Comparison of ENCODE assay signal across 14 cellular contexts in the genomic region with DNA sequence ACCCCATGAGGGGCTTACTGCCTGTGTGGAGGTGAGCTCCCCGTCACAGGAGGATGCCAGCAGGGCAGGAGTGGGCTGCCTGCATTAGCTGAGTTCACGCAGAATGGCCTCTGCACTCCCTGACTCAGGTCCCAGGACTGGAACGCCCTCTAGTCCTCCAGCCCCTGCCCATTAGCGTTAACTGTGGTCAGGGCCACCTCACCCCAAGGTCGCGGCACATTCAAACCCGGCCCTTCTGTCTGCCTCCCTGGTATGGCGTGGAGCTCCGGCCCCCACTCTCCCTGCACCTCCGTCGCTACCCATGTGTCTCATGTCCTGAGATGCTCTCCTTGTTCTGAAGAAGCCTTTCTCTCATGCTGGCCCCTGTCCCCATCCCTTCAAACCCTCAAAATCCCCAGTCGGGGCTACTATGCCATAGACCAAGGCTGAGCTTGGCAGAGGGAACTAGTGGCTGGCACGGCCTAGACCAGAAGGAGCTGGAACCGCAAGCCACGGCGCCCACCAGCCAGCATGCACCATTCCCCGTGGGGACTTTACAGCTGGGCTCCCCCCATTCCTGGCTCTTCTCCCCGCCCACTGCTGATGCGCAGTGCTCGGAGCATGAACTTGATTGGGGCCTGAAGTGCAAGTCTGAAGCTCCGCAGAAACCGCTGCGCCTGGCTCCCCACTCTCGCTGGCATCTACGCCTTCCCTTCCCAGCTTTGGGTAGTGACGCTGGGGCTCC.
"Had no signal": no experiment of that assay in that cellular context is flagged by ENCODE, and none has a peak within 500 bp of the region (broad histone marks: within the 10 kb centered on the region; RNA-seq: fewer than 3 reads in every experiment).

No MANE protein-coding gene starts in this region.

- H3K9me3 Mint-ChIP-seq: activated naive CD4-positive, alpha-beta T cell treated with anti-CD3 and anti-CD28 coated beads for 36 hours; dendritic cell treated with granulocyte-macrophage colony-stimulating factor and Interleukin-4, amounts not matched to agents 40 ng/mL and 50 ng/mL, for 4 days; endodermal cell; natural killer cell had no signal

- DNase-seq: activated CD4-positive, alpha-beta T cell treated with anti-CD3 and anti-CD28 coated beads for 4 hours; activated CD8-positive, alpha-beta T cell treated with anti-CD3 and anti-CD28 coated beads, Interleukin-2, amount 10 ng/mL, durations not matched to agents 7 days and 5 days; activated naive CD4-positive, alpha-beta T cell treated with anti-CD3 and anti-CD28 coated beads for 36 hours; amygdala; endodermal cell; hippocampal formation; natural killer cell; nucleus accumbens; right cardiac atrium; SJCRH30; stimulated activated naive CD4-positive, alpha-beta T cell treated with Interleukin-2 at 50 U/mL for 16 hours had no signal

- H3K4me3 Mint-ChIP-seq: activated CD8-positive, alpha-beta T cell treated with anti-CD3 and anti-CD28 coated beads, Interleukin-2, amount 10 ng/mL, durations not matched to agents 7 days and 5 days; activated naive CD4-positive, alpha-beta T cell treated with anti-CD3 and anti-CD28 coated beads for 36 hours; brain; dendritic cell treated with granulocyte-macrophage colony-stimulating factor and Interleukin-4, amounts not matched to agents 40 ng/mL and 50 ng/mL, for 4 days; endodermal cell; natural killer cell had no signal

- H3K36me3 Mint-ChIP-seq: brain, natural killer cell had no signal

- H3K9me3 ChIP-seq: SJCRH30 had no signal

- H3K4me1 Mint-ChIP-seq: endodermal cell, natural killer cell had no signal

- H3K4me1 ChIP-seq: SJCRH30 had no signal

- H3K27ac Mint-ChIP-seq: activated CD8-positive, alpha-beta T cell treated with anti-CD3 and anti-CD28 coated beads, Interleukin-2, amount 10 ng/mL, durations not matched to agents 7 days and 5 days; activated naive CD4-positive, alpha-beta T cell treated with anti-CD3 and anti-CD28 coated beads for 36 hours; brain; dendritic cell treated with granulocyte-macrophage colony-stimulating factor and Interleukin-4, amounts not matched to agents 40 ng/mL and 50 ng/mL, for 4 days; endodermal cell; natural killer cell; progenitor cell of endocrine pancreas had no signal

- ATAC-seq: activated CD8-positive, alpha-beta T cell treated with anti-CD3 and anti-CD28 coated beads, Interleukin-2, amount 10 ng/mL, durations not matched to agents 7 days and 5 days; right cardiac atrium had no signal

- H3K27ac ChIP-seq: SJCRH30 had no signal
